ENCODE assay signal across 1 cellular context in the genomic region with DNA sequence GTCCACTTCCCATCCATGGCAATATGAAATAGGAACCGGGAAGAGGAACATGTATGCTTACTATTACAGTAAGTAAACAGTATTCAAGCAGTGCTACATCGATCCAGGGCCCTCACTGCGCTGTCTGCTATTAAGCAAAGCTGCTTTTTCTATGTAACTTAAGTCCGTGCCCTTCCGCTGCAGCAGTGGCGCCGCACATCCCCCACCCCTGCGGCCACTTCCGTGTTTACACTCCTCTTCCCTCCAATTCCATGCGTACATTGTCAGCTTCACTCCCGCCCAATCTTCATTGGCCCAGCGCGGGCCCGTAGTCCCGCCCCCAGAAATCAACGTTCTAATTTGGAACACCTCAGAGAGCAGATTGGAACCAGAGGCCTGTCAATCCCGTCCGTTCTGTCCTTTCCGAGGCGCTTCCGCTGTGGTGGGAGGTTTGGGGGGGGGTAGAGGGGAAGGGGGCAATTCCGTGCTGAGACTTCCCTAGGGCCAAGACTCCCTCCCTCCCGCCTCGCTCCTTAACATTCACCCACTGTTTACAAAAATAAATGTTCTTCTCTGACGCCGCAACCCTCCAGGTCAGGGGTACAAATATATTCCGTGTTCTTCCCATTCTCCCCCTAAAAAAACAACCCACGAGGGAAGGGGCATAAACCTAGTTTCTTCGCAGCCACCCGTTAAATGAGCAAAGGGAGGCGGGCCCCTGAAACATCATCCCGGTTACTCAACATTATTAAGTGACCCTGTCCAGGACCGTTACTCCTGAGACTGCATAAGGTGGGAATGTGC.
A peak's percentile ranks its signal among the peaks of the same experiment; 100 is the strongest.
TF ChIP-seq lines count a peak whose summit lies in the region.

No MANE protein-coding gene starts in this region.

TF ChIP-seq in HEK293, 187 proteins besides CTCF, POLR2A, EP300 and RAD21 (continued from another document and continues in another):
- TF ChIP-seq, protein P1, sequence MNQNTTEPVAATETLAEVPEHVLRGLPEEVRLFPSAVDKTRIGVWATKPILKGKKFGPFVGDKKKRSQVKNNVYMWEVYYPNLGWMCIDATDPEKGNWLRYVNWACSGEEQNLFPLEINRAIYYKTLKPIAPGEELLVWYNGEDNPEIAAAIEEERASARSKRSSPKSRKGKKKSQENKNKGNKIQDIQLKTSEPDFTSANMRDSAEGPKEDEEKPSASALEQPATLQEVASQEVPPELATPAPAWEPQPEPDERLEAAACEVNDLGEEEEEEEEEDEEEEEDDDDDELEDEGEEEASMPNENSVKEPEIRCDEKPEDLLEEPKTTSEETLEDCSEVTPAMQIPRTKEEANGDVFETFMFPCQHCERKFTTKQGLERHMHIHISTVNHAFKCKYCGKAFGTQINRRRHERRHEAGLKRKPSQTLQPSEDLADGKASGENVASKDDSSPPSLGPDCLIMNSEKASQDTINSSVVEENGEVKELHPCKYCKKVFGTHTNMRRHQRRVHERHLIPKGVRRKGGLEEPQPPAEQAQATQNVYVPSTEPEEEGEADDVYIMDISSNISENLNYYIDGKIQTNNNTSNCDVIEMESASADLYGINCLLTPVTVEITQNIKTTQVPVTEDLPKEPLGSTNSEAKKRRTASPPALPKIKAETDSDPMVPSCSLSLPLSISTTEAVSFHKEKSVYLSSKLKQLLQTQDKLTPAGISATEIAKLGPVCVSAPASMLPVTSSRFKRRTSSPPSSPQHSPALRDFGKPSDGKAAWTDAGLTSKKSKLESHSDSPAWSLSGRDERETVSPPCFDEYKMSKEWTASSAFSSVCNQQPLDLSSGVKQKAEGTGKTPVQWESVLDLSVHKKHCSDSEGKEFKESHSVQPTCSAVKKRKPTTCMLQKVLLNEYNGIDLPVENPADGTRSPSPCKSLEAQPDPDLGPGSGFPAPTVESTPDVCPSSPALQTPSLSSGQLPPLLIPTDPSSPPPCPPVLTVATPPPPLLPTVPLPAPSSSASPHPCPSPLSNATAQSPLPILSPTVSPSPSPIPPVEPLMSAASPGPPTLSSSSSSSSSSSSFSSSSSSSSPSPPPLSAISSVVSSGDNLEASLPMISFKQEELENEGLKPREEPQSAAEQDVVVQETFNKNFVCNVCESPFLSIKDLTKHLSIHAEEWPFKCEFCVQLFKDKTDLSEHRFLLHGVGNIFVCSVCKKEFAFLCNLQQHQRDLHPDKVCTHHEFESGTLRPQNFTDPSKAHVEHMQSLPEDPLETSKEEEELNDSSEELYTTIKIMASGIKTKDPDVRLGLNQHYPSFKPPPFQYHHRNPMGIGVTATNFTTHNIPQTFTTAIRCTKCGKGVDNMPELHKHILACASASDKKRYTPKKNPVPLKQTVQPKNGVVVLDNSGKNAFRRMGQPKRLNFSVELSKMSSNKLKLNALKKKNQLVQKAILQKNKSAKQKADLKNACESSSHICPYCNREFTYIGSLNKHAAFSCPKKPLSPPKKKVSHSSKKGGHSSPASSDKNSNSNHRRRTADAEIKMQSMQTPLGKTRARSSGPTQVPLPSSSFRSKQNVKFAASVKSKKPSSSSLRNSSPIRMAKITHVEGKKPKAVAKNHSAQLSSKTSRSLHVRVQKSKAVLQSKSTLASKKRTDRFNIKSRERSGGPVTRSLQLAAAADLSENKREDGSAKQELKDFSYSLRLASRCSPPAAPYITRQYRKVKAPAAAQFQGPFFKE (tag by site-specific recombination; IDR thresholded peaks at IDR 0.05; ENCODE audit: borderline replicate concordance), result no peak
- TF ChIP-seq ZNF37A (tag by site-specific recombination; IDR thresholded peaks at IDR 0.05), result no peak
- TF ChIP-seq ZNF529 (tag by site-specific recombination; IDR thresholded peaks at IDR 0.05; ENCODE audit: insufficient replicate concordance), result no peak
- no peak for TF ChIP-seq ZNF311 (tag by site-specific recombination; IDR thresholded peaks at IDR 0.05; ENCODE audit: borderline replicate concordance)
- TF ChIP-seq, protein P2, sequence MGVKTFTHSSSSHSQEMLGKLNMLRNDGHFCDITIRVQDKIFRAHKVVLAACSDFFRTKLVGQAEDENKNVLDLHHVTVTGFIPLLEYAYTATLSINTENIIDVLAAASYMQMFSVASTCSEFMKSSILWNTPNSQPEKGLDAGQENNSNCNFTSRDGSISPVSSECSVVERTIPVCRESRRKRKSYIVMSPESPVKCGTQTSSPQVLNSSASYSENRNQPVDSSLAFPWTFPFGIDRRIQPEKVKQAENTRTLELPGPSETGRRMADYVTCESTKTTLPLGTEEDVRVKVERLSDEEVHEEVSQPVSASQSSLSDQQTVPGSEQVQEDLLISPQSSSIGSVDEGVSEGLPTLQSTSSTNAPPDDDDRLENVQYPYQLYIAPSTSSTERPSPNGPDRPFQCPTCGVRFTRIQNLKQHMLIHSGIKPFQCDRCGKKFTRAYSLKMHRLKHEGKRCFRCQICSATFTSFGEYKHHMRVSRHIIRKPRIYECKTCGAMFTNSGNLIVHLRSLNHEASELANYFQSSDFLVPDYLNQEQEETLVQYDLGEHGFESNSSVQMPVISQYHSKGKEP (tag by site-specific recombination; IDR thresholded peaks at IDR 0.05), result peak; percentile 17; the same call in 1 of the 2 replicates
- TF ChIP-seq, protein P3, sequence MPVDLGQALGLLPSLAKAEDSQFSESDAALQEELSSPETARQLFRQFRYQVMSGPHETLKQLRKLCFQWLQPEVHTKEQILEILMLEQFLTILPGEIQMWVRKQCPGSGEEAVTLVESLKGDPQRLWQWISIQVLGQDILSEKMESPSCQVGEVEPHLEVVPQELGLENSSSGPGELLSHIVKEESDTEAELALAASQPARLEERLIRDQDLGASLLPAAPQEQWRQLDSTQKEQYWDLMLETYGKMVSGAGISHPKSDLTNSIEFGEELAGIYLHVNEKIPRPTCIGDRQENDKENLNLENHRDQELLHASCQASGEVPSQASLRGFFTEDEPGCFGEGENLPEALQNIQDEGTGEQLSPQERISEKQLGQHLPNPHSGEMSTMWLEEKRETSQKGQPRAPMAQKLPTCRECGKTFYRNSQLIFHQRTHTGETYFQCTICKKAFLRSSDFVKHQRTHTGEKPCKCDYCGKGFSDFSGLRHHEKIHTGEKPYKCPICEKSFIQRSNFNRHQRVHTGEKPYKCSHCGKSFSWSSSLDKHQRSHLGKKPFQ (tag by site-specific recombination; IDR thresholded peaks at IDR 0.05), result no peak
- peak; percentile 52; the same call in 1 of the 2 replicates for TF ChIP-seq ZEB2 (tag by site-specific recombination; IDR thresholded peaks at IDR 0.05)
- TF ChIP-seq ZNF610 (tag by site-specific recombination; IDR thresholded peaks at IDR 0.05; ENCODE audit: borderline replicate concordance), result 0 out of 2 replicates have a peak, but pooled peaks have one; percentile 53
- TF ChIP-seq ZNF366 (tag by site-specific recombination; conservative IDR thresholded peaks at IDR 0.05), result peak; percentile 74
- no peak for TF ChIP-seq KLF7 (tag by site-specific recombination; IDR thresholded peaks at IDR 0.05; ENCODE audit: borderline replicate concordance)
- TF ChIP-seq MYNN (tag by site-specific recombination; IDR thresholded peaks at IDR 0.05; ENCODE audit: borderline replicate concordance), result no peak
- TF ChIP-seq, protein P4, sequence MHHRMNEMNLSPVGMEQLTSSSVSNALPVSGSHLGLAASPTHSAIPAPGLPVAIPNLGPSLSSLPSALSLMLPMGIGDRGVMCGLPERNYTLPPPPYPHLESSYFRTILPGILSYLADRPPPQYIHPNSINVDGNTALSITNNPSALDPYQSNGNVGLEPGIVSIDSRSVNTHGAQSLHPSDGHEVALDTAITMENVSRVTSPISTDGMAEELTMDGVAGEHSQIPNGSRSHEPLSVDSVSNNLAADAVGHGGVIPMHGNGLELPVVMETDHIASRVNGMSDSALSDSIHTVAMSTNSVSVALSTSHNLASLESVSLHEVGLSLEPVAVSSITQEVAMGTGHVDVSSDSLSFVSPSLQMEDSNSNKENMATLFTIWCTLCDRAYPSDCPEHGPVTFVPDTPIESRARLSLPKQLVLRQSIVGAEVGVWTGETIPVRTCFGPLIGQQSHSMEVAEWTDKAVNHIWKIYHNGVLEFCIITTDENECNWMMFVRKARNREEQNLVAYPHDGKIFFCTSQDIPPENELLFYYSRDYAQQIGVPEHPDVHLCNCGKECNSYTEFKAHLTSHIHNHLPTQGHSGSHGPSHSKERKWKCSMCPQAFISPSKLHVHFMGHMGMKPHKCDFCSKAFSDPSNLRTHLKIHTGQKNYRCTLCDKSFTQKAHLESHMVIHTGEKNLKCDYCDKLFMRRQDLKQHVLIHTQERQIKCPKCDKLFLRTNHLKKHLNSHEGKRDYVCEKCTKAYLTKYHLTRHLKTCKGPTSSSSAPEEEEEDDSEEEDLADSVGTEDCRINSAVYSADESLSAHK (tag by site-specific recombination; IDR thresholded peaks at IDR 0.05), result no peak; the same call in 1 of the 2 replicates
- TF ChIP-seq ZNF221 (tag by site-specific recombination; IDR thresholded peaks at IDR 0.05; ENCODE audit: borderline replicate concordance), result no peak
- TF ChIP-seq ZNF544 (tag by site-specific recombination; IDR thresholded peaks at IDR 0.05), result no peak
- TF ChIP-seq ZNF623 (tag by site-specific recombination; IDR thresholded peaks at IDR 0.05), result no peak
- no peak for TF ChIP-seq ZNF16 (tag by site-specific recombination; IDR thresholded peaks at IDR 0.05; ENCODE audit: low read depth)
- no peak for TF ChIP-seq ZSCAN23 (tag by site-specific recombination; IDR thresholded peaks at IDR 0.05)
- TF ChIP-seq SP7 (tag by site-specific recombination; IDR thresholded peaks at IDR 0.05), result peak; percentile 69; the same call in 1 of the 2 replicates
- no peak for TF ChIP-seq ZNF571 (tag by site-specific recombination; IDR thresholded peaks at IDR 0.05)
- TF ChIP-seq, protein P5, sequence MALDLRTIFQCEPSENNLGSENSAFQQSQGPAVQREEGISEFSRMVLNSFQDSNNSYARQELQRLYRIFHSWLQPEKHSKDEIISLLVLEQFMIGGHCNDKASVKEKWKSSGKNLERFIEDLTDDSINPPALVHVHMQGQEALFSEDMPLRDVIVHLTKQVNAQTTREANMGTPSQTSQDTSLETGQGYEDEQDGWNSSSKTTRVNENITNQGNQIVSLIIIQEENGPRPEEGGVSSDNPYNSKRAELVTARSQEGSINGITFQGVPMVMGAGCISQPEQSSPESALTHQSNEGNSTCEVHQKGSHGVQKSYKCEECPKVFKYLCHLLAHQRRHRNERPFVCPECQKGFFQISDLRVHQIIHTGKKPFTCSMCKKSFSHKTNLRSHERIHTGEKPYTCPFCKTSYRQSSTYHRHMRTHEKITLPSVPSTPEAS (tag by site-specific recombination; IDR thresholded peaks at IDR 0.05), result no peak
- no peak for TF ChIP-seq ZFP3 (tag by site-specific recombination; IDR thresholded peaks at IDR 0.05; ENCODE audit: low read depth)
- TF ChIP-seq, protein P6, sequence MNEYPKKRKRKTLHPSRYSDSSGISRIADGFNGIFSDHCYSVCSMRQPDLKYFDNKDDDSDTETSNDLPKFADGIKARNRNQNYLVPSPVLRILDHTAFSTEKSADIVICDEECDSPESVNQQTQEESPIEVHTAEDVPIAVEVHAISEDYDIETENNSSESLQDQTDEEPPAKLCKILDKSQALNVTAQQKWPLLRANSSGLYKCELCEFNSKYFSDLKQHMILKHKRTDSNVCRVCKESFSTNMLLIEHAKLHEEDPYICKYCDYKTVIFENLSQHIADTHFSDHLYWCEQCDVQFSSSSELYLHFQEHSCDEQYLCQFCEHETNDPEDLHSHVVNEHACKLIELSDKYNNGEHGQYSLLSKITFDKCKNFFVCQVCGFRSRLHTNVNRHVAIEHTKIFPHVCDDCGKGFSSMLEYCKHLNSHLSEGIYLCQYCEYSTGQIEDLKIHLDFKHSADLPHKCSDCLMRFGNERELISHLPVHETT (tag by site-specific recombination; IDR thresholded peaks at IDR 0.05), result no peak
- no peak for TF ChIP-seq ZNF596 (tag by site-specific recombination; IDR thresholded peaks at IDR 0.05)
- TF ChIP-seq IKZF3 (tag by site-specific recombination; IDR thresholded peaks at IDR 0.05), result peak; percentile 91
- no peak for TF ChIP-seq ZNF654 (tag by site-specific recombination; IDR thresholded peaks at IDR 0.05; ENCODE audit: low read depth)
- TF ChIP-seq, protein P7, sequence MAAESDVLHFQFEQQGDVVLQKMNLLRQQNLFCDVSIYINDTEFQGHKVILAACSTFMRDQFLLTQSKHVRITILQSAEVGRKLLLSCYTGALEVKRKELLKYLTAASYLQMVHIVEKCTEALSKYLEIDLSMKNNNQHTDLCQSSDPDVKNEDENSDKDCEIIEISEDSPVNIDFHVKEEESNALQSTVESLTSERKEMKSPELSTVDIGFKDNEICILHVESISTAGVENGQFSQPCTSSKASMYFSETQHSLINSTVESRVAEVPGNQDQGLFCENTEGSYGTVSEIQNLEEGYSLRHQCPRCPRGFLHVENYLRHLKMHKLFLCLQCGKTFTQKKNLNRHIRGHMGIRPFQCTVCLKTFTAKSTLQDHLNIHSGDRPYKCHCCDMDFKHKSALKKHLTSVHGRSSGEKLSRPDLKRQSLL (tag by site-specific recombination; IDR thresholded peaks at IDR 0.05), result no peak
- TF ChIP-seq ZNF335 (tag by site-specific recombination; conservative IDR thresholded peaks at IDR 0.05), result no peak
- TF ChIP-seq ZBTB21 (tag by site-specific recombination; IDR thresholded peaks at IDR 0.05), result no peak
- TF ChIP-seq, protein P8, sequence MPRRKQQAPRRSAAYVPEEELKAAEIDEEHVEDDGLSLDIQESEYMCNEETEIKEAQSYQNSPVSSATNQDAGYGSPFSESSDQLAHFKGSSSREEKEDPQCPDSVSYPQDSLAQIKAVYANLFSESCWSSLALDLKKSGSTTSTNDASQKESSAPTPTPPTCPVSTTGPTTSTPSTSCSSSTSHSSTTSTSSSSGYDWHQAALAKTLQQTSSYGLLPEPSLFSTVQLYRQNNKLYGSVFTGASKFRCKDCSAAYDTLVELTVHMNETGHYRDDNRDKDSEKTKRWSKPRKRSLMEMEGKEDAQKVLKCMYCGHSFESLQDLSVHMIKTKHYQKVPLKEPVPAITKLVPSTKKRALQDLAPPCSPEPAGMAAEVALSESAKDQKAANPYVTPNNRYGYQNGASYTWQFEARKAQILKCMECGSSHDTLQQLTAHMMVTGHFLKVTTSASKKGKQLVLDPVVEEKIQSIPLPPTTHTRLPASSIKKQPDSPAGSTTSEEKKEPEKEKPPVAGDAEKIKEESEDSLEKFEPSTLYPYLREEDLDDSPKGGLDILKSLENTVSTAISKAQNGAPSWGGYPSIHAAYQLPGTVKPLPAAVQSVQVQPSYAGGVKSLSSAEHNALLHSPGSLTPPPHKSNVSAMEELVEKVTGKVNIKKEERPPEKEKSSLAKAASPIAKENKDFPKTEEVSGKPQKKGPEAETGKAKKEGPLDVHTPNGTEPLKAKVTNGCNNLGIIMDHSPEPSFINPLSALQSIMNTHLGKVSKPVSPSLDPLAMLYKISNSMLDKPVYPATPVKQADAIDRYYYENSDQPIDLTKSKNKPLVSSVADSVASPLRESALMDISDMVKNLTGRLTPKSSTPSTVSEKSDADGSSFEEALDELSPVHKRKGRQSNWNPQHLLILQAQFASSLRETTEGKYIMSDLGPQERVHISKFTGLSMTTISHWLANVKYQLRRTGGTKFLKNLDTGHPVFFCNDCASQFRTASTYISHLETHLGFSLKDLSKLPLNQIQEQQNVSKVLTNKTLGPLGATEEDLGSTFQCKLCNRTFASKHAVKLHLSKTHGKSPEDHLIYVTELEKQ (tag by site-specific recombination; IDR thresholded peaks at IDR 0.05; ENCODE audit: borderline replicate concordance), result no peak
- TF ChIP-seq ZNF354C (tag by site-specific recombination; IDR thresholded peaks at IDR 0.05; ENCODE audit: borderline replicate concordance, low read depth), result no peak
- TF ChIP-seq ZBTB7A (tag by site-specific recombination; IDR thresholded peaks at IDR 0.05; ENCODE audit: low read depth), result peak; percentile 1; the same call in 1 of the 2 replicates
- TF ChIP-seq ZNF112 (tag by site-specific recombination; IDR thresholded peaks at IDR 0.05), result no peak
